ENCODE assay signal across 19 cellular contexts in the genomic region with DNA sequence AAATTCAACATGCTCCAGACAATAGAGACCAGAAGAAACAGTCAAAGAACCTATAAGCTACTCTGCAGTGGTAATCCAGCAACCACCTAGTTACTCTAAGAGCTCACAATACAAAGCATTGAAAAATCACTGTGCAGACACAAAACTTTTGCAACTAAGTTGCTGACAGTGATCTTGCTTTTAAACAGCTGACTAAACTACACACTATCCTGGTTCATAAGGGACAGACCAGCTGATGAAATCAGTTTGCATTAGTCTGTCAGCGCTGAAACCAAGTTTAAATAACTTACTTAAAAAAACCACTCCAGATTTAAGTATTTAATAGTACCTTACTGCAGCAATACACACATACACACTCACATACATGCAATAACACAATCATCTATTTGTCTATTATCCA. TPM values are rescaled to one million over a fixed set of nuclear protein-coding genes. Genes with fewer than 3 reads are reported as not detected.
DNase-seq lines count a peak whose midpoint lies in the region; ATAC-seq, FAIRE-seq and TF ChIP-seq lines count a peak whose summit lies in the region.
"Had no signal": no experiment of that assay in that cellular context is flagged by ENCODE, and none has a peak within 500 bp of the region (broad histone marks: within the 10 kb centered on the region; RNA-seq: fewer than 3 reads in every experiment).

No MANE protein-coding gene starts in this region.

- dilution Hi-C loops in IMR-90 (cut with HindIII; ENCODE audit: low sequenced_read_pairs, unreplicated experiment): loop anchor here (25.0 kb wide), 1 partner anchor 121 kb away; the partner anchor contains the start of gene MRPS23

- H3K14ac ChIP-seq in IMR-90 (replicated peaks; ENCODE audit: low read depth, low read length): peak overlapping the region; percentile 2

- no peak overlapping the region for H3K4me3 ChIP-seq in IMR-90 (ENCODE audit: insufficient read depth, low read depth, low read length)
- peak overlapping the region; percentile 3 for H3K4me3 ChIP-seq in endocrine pancreas (ENCODE audit: control insufficient read depth, insufficient read depth, low read length)
- no peak overlapping the region for H3K4me3 ChIP-seq in upper lobe of right lung
- H3K4me3 ChIP-seq: SJCRH30, thoracic aorta had no signal

- TF ChIP-seq CTCF in IMR-90 (conservative IDR thresholded peaks at IDR 0.05; ENCODE audit: low read depth, low read length): no peak
- no peak for TF ChIP-seq CTCF in upper lobe of right lung (IDR thresholded peaks at IDR 0.05)

- H4K5ac ChIP-seq in IMR-90 (ENCODE audit: low read depth, low read length): no peak overlapping the region

- no peak overlapping the region for H4K8ac ChIP-seq in IMR-90 (ENCODE audit: low read depth in 2 of 2, low read length in 2 of 2)

- no peak overlapping the region for H3K18ac ChIP-seq in IMR-90 (ENCODE audit: low read depth, low read length)

- no peak for FAIRE-seq in GM12892 (lab: Jason Lieb, UNC)
- FAIRE-seq: islet of Langerhans had no signal

- no peak overlapping the region for H3K27ac Mint-ChIP-seq in natural killer cell treated with Interleukin-12 subunit alpha and Interleukin-12 subunit beta and Interleukin-15 and Interleukin-18, amount 100 ng/mL, for 72 hours
- no peak overlapping the region for H3K27ac Mint-ChIP-seq in activated CD8-positive, alpha-beta T cell treated with anti-CD3 and anti-CD28 coated beads, Interleukin-2, amount 10 ng/mL, durations not matched to agents 7 days and 5 days

- no peak overlapping the region for H2AFZ ChIP-seq in IMR-90 (replicated peaks; ENCODE audit: low read length, poor library complexity)

- peak overlapping the region; percentile 69 for H3K4me3 Mint-ChIP-seq in natural killer cell treated with Interleukin-12 subunit alpha and Interleukin-12 subunit beta and Interleukin-15 and Interleukin-18, amount 100 ng/mL, for 72 hours
- no peak overlapping the region for H3K4me3 Mint-ChIP-seq in activated CD8-positive, alpha-beta T cell treated with anti-CD3 and anti-CD28 coated beads, Interleukin-2, amount 10 ng/mL, durations not matched to agents 7 days and 5 days

- H3K9me3 ChIP-seq in IMR-90 (ENCODE audit: control insufficient read depth, insufficient read depth, low read length) (no peaks in the 10 kb centered on the region), endocrine pancreas (ENCODE audit: control insufficient read depth, low read length) (no peaks in the 10 kb centered on the region), upper lobe of right lung (no peaks in the 10 kb centered on the region)
- H3K9me3 ChIP-seq: BE2C, heart left ventricle, SJCRH30, thoracic aorta had no signal

- CTCF ChIA-PET in IMR-90 (lab: Yijun Ruan, JAX): interaction anchor here (0.8 to 1.0 kb wide), 3 partner anchors 30 to 537 kb away, joined by 3 to 4 read pairs (median 3); no protein-coding TSS in a partner anchor
- CTCF ChIA-PET in activated CD8-positive, alpha-beta T cell treated with anti-CD3 and anti-CD28 coated beads, Interleukin-2, amount 10 ng/mL, durations not matched to agents 7 days and 5 days (lab: Charles Lee): interaction anchor here (0.6 to 5.2 kb wide), 4 partner anchors 11 to 129 kb away, joined by 3 to 37 read pairs (median 4); no protein-coding TSS in a partner anchor

- H2AK5ac ChIP-seq in IMR-90 (ENCODE audit: low read depth, low read length): peak overlapping the region; percentile 10; the same call in 1 of the 2 replicates

- peak overlapping the region; percentile 90 for H3K4me2 ChIP-seq in IMR-90 (ENCODE audit: low read depth, low read length)

- peaks cover 22% of the 10 kb centered on the region for H3K36me3 ChIP-seq in IMR-90 (ENCODE audit: control insufficient read depth, insufficient read depth, low read length)
- peaks cover 2% of the 10 kb centered on the region for H3K36me3 ChIP-seq in endocrine pancreas (ENCODE audit: control insufficient read depth, insufficient read depth, low read length)
- H3K36me3 ChIP-seq in upper lobe of right lung: peaks cover 42% of the 10 kb centered on the region

- H3K4me1 Mint-ChIP-seq in natural killer cell treated with Interleukin-12 subunit alpha and Interleukin-12 subunit beta and Interleukin-15 and Interleukin-18, amount 100 ng/mL, for 72 hours (ENCODE audit: low read depth in 2 of 2): peaks cover 55 to 70% of the 10 kb centered on the region in 2 donors
- H3K4me1 Mint-ChIP-seq in activated CD8-positive, alpha-beta T cell treated with anti-CD3 and anti-CD28 coated beads, Interleukin-2, amount 10 ng/mL, durations not matched to agents 7 days and 5 days (ENCODE audit: low read depth): peaks cover 51% of the 10 kb centered on the region

- peak overlapping the region; percentile 83; the same call in 1 of the 2 replicates for H3K23ac ChIP-seq in IMR-90 (ENCODE audit: low read depth, low read length)

- intact Hi-C loops in IMR-90 (cut with micrococcal nuclease): no loop called here
- intact Hi-C loops in upper lobe of right lung (cut with DNase I): no loop called here

- H2BK20ac ChIP-seq in IMR-90 (ENCODE audit: low read depth, low read length): 0 out of 2 replicates have a peak overlapping the region, but pooled peaks have one; percentile 20

- H3K4me1 ChIP-seq in IMR-90 (ENCODE audit: control insufficient read depth, insufficient read depth, low read length) (peaks cover 22% of the 10 kb centered on the region), endocrine pancreas (ENCODE audit: control insufficient read depth, insufficient read depth, low read length) (peaks cover 29% of the 10 kb centered on the region), upper lobe of right lung (peaks cover 56% of the 10 kb centered on the region)

- H4K20me1 ChIP-seq in IMR-90 (ENCODE audit: insufficient read depth, low read length): peaks cover 46% of the 10 kb centered on the region

- H2AK9ac ChIP-seq in IMR-90 (replicated peaks; ENCODE audit: low read depth, low read length, poor library complexity): no peak overlapping the region

- DNase-seq in IMR-90: no peak
- DNase-seq in natural killer cell treated with Interleukin-12 subunit alpha and Interleukin-12 subunit beta and Interleukin-15 and Interleukin-18, amount 100 ng/mL, for 72 hours (ENCODE audit: low spot score): no peak
- DNase-seq in substantia nigra (lab: John Stamatoyannopoulos, UW): no peak
- no peak for DNase-seq in GM12892 (ENCODE audit: insufficient read length)
- DNase-seq in activated CD8-positive, alpha-beta T cell treated with anti-CD3 and anti-CD28 coated beads, Interleukin-2, amount 10 ng/mL, durations not matched to agents 7 days and 5 days: no peak
- no peak for DNase-seq in upper lobe of right lung
- DNase-seq: activated CD8-positive, alpha-beta memory T cell treated with anti-CD3 and anti-CD28 coated beads, Interleukin-2, amount 50 U/mL, for 48 hours; activated gamma-delta T cell; BE2C; heart left ventricle; NCI-H1930; NCI-H510A treated with DMSO at 0.1 percent for 48 hours; occipital lobe; SJCRH30; T-helper 9 cell had no signal

- H3K9me3 Mint-ChIP-seq in natural killer cell treated with Interleukin-12 subunit alpha and Interleukin-12 subunit beta and Interleukin-15 and Interleukin-18, amount 100 ng/mL, for 72 hours: no peaks in the 10 kb centered on the region
- H3K9me3 Mint-ChIP-seq in activated CD8-positive, alpha-beta T cell treated with anti-CD3 and anti-CD28 coated beads, Interleukin-2, amount 10 ng/mL, durations not matched to agents 7 days and 5 days (ENCODE audit: insufficient read depth): no peaks in the 10 kb centered on the region

- H3K79me1 ChIP-seq in IMR-90 (ENCODE audit: low read depth in 1 of 2, low read length in 2 of 2): peaks cover 18 to 61% of the 10 kb centered on the region in 2 experiments

- no peak overlapping the region for H2BK120ac ChIP-seq in IMR-90 (ENCODE audit: low read depth, low read length)

- H2BK5ac ChIP-seq in IMR-90 (ENCODE audit: low read depth, low read length, poor library complexity, severe bottlenecking): peak overlapping the region; percentile 23

- POLR2A ChIA-PET in IMR-90 (lab: Charles Lee; ENCODE audit: unreplicated experiment): interaction anchor here (1.1 kb wide), 1 partner anchor 30 kb away, joined by 3 read pairs; no protein-coding TSS in a partner anchor
- POLR2A ChIA-PET in activated CD8-positive, alpha-beta T cell treated with anti-CD3 and anti-CD28 coated beads, Interleukin-2, amount 10 ng/mL, durations not matched to agents 7 days and 5 days (lab: Charles Lee): interaction anchor here (1.5 kb wide), 1 partner anchor 27 kb away, joined by 5 read pairs; no protein-coding TSS in a partner anchor

- H3K27me3 Mint-ChIP-seq in natural killer cell treated with Interleukin-12 subunit alpha and Interleukin-12 subunit beta and Interleukin-15 and Interleukin-18, amount 100 ng/mL, for 72 hours: no peaks in the 10 kb centered on the region
- H3K27me3 Mint-ChIP-seq in activated CD8-positive, alpha-beta T cell treated with anti-CD3 and anti-CD28 coated beads, Interleukin-2, amount 10 ng/mL, durations not matched to agents 7 days and 5 days (ENCODE audit: low read depth): no peaks in the 10 kb centered on the region

- peaks cover 12% of the 10 kb centered on the region for H3K9me1 ChIP-seq in IMR-90 (ENCODE audit: insufficient read depth, low read length)

- WGBS in IMR-90 (ENCODE audit: extremely low coverage in 2 of 2, insufficient read length in 1 of 2), 2 experiments: no CpG with 5 or more reads among the region's 1 CpG

- H3K27ac ChIP-seq in IMR-90 (ENCODE audit: insufficient read depth, low read length) (no peak overlapping the region; the same call in 1 of the 2 replicates), substantia nigra (ENCODE audit: low read depth, low read length, poor library complexity, severe bottlenecking) (peak overlapping the region; percentile 61), upper lobe of right lung (no peak overlapping the region)
- H3K27ac ChIP-seq: coronary artery, SJCRH30, thoracic aorta had no signal

- H3K27me3 ChIP-seq in IMR-90 (ENCODE audit: control insufficient read depth, insufficient read depth, low read length) (no peaks in the 10 kb centered on the region), endocrine pancreas (ENCODE audit: control insufficient read depth, insufficient read depth, low read length) (no peaks in the 10 kb centered on the region), upper lobe of right lung (no peaks in the 10 kb centered on the region)
- H3K27me3 ChIP-seq: BE2C, heart left ventricle, SJCRH30 had no signal

- H3K36me3 Mint-ChIP-seq in natural killer cell treated with Interleukin-12 subunit alpha and Interleukin-12 subunit beta and Interleukin-15 and Interleukin-18, amount 100 ng/mL, for 72 hours: peaks cover 33% of the 10 kb centered on the region
- H3K36me3 Mint-ChIP-seq in activated CD8-positive, alpha-beta T cell treated with anti-CD3 and anti-CD28 coated beads, Interleukin-2, amount 10 ng/mL, durations not matched to agents 7 days and 5 days (ENCODE audit: low read depth): peaks cover 56% of the 10 kb centered on the region

- H2BK15ac ChIP-seq in IMR-90 (ENCODE audit: low read depth, low read length): no peak overlapping the region

- H3K56ac ChIP-seq in IMR-90 (ENCODE audit: extremely low read depth, insufficient read depth, low read length): no peak overlapping the region

- H3K4ac ChIP-seq in IMR-90 (ENCODE audit: low read depth, low read length): peak overlapping the region; percentile 53; the same call in 1 of the 2 replicates

- in situ Hi-C loops in IMR-90 (cut with MboI; ENCODE audit: low sequenced_read_pairs): no loop called here

- ATAC-seq in IMR-90 (ENCODE audit: low read depth) (no peak), upper lobe of right lung (no peak)
- ATAC-seq in natural killer cell treated with Interleukin-12 subunit alpha and Interleukin-12 subunit beta and Interleukin-15 and Interleukin-18, amount 100 ng/mL, for 72 hours: no peak
- ATAC-seq in activated CD8-positive, alpha-beta T cell treated with anti-CD3 and anti-CD28 coated beads, Interleukin-2, amount 10 ng/mL, durations not matched to agents 7 days and 5 days: no peak
- ATAC-seq: heart left ventricle had no signal

- TF ChIP-seq RAD21 in IMR-90 (IDR thresholded peaks at IDR 0.05; ENCODE audit: low read length): no peak

- no peak overlapping the region for H3K9ac ChIP-seq in IMR-90 (ENCODE audit: low read depth, low read length)
- H3K9ac ChIP-seq in endocrine pancreas (ENCODE audit: control insufficient read depth, insufficient read depth, low read length): no peak overlapping the region

- TF ChIP-seq POLR2A in IMR-90 (IDR thresholded peaks at IDR 0.05; ENCODE audit: low read depth, low read length): no peak
- no peak for TF ChIP-seq POLR2A in GM12892 (IDR thresholded peaks at IDR 0.05; ENCODE audit: low read depth, low read length)

- no TSS peak for BruUV-seq in IMR-90 (replicated peaks; lab: Mats Ljungman, UMichigan)

- 0 out of 2 replicates have a peak overlapping the region, but pooled peaks have one; percentile 5 for H4K91ac ChIP-seq in IMR-90 (ENCODE audit: insufficient read depth, low read depth, low read length)

RNA-seq across cellular contexts. Expression of gene VEZF1, which starts 4.6 kb away (rescaled TPM):
- total RNA-seq in IMR-90 (2012; rRNA removed) (40.3 and 42.1 TPM in 2 replicates), upper lobe of right lung (77.1 TPM)
- 21.1 and 22.4 TPM in 2 replicates for polyA plus RNA-seq in IMR-90 (2012; rRNA removed)
- polyA plus RNA-seq in IMR-90 (2012; cell fraction: cytosol; rRNA removed): 7.6 and 9.8 TPM in 2 replicates
- 11.5 and 37.6 TPM in 2 replicates for polyA plus RNA-seq in IMR-90 (2012; cell fraction: nucleus; rRNA removed; ENCODE audit: low replicate concordance)
- 10 to 100 TPM; 29.1 to 31.8 TPM for total RNA-seq in natural killer cell treated with Interleukin-12 subunit alpha and Interleukin-12 subunit beta and Interleukin-15 and Interleukin-18, amount 100 ng/mL, for 72 hours
- polyA plus RNA-seq in GM12892 (2012; ENCODE audit: missing spikeins): 12.5 TPM
- total RNA-seq in activated CD8-positive, alpha-beta T cell treated with anti-CD3 and anti-CD28 coated beads, Interleukin-2, amount 10 ng/mL, durations not matched to agents 7 days and 5 days: 10 to 100 TPM; 37.5 to 37.6 TPM

RNA-seq across cellular contexts. Expression of gene SRSF1, which starts 23.6 kb away (rescaled TPM):
- total RNA-seq in IMR-90 (2012; rRNA removed) (357 and 513 TPM in 2 replicates), upper lobe of right lung (153 TPM)
- 155 and 190 TPM in 2 replicates for polyA plus RNA-seq in IMR-90 (2012; rRNA removed)
- 73.2 and 182 TPM in 2 replicates for polyA plus RNA-seq in IMR-90 (2012; cell fraction: cytosol; rRNA removed)
- 328 and 661 TPM in 2 replicates for polyA plus RNA-seq in IMR-90 (2012; cell fraction: nucleus; rRNA removed; ENCODE audit: low replicate concordance)
- total RNA-seq in natural killer cell treated with Interleukin-12 subunit alpha and Interleukin-12 subunit beta and Interleukin-15 and Interleukin-18, amount 100 ng/mL, for 72 hours: 100 to 1,000 TPM; 327 to 426 TPM
- polyA plus RNA-seq in GM12892 (2012; ENCODE audit: missing spikeins): 199 TPM
- total RNA-seq in activated CD8-positive, alpha-beta T cell treated with anti-CD3 and anti-CD28 coated beads, Interleukin-2, amount 10 ng/mL, durations not matched to agents 7 days and 5 days: 100 to 1,000 TPM; 382 to 383 TPM

RNA-seq across cellular contexts. Expression of gene CUEDC1, which starts 28.2 kb away (rescaled TPM):
- total RNA-seq in IMR-90 (2012; rRNA removed): 4.1 and 4.2 TPM in 2 replicates
- polyA plus RNA-seq in IMR-90 (2012; rRNA removed): 21.2 and 22.6 TPM in 2 replicates
- polyA plus RNA-seq in IMR-90 (2012; cell fraction: cytosol; rRNA removed): 16.0 and 18.8 TPM in 2 replicates
- polyA plus RNA-seq in IMR-90 (2012; cell fraction: nucleus; rRNA removed; ENCODE audit: low replicate concordance): 69.3 and 81.4 TPM in 2 replicates
- total RNA-seq in natural killer cell treated with Interleukin-12 subunit alpha and Interleukin-12 subunit beta and Interleukin-15 and Interleukin-18, amount 100 ng/mL, for 72 hours: under 1 TPM in 1 of 2 donors, not detected in 1; 0.19 TPM
- polyA plus RNA-seq in GM12892 (2012; ENCODE audit: missing spikeins): 1.2 TPM
- under 1 TPM in 1 of 2 experiments, not detected in 1; 0.18 TPM for total RNA-seq in activated CD8-positive, alpha-beta T cell treated with anti-CD3 and anti-CD28 coated beads, Interleukin-2, amount 10 ng/mL, durations not matched to agents 7 days and 5 days
- total RNA-seq in upper lobe of right lung: 41.9 TPM
